In genomic region chr2:10289352-10289751, GRCh38 we compare ENCODE assay signal across 16 cellular contexts. TPM values are rescaled to one million over a fixed set of nuclear protein-coding genes. Genes with fewer than 3 reads are reported as not detected.
DNase-seq lines count a peak whose midpoint lies in the region; ATAC-seq and TF ChIP-seq lines count a peak whose summit lies in the region.
"Had no signal": no experiment of that assay in that cellular context is flagged by ENCODE, and none has a peak within 500 bp of the region (broad histone marks: within the 10 kb centered on the region; RNA-seq: fewer than 3 reads in every experiment).

No MANE protein-coding gene starts in this region.

- no peaks in the 10 kb centered on the region for H3F3A ChIP-seq in neural progenitor cell (ENCODE audit: low read depth)
- H3F3A ChIP-seq in GM23338 (replicated peaks; ENCODE audit: low read depth) = no peaks in the 10 kb centered on the region

- ATAC-seq in RWPE2 (ENCODE audit: low read depth) (peak; percentile 4; the same call in 1 of the 3 replicates), GM23338 (no peak)

- H3K79me2 ChIP-seq in neural progenitor cell (ENCODE audit: low read depth) = no peaks in the 10 kb centered on the region
- no peaks in the 10 kb centered on the region for H3K79me2 ChIP-seq in GM23338 (replicated peaks; ENCODE audit: insufficient read depth)

- H3K36me3 Mint-ChIP-seq in HFFc6 (ENCODE audit: low read depth) (peaks cover 5% of the 10 kb centered on the region; the same call in 1 of the 2 replicates), neural progenitor cell (no peaks in the 10 kb centered on the region), GM23338 (ENCODE audit: low read depth) (peaks cover 3% of the 10 kb centered on the region; the same call in 2 of the 3 replicates)

- H4K20me1 ChIP-seq in neural progenitor cell (ENCODE audit: low read depth) (no peaks in the 10 kb centered on the region), GM23338 (replicated peaks; ENCODE audit: insufficient read depth) (no peaks in the 10 kb centered on the region)

- no peaks in the 10 kb centered on the region for H3K27me3 ChIP-seq in RWPE2 (ENCODE audit: insufficient read depth, poor library complexity, severe bottlenecking)
- H3K27me3 ChIP-seq in neural progenitor cell = no peaks in the 10 kb centered on the region
- no peaks in the 10 kb centered on the region for H3K27me3 ChIP-seq in GM23338 (ENCODE audit: insufficient read depth)
- H3K27me3 ChIP-seq: BE2C had no signal

- peak overlapping the region; percentile 66 for H3K27ac ChIP-seq in RWPE2 (ENCODE audit: poor library complexity, severe bottlenecking)
- no peak overlapping the region for H3K27ac ChIP-seq in neural progenitor cell
- H3K27ac ChIP-seq in GM23338 (ENCODE audit: low read depth) = no peak overlapping the region
- H3K27ac ChIP-seq: HL-60 had no signal

- H3K9me3 Mint-ChIP-seq in HFFc6 = no peaks in the 10 kb centered on the region
- peaks cover 8% of the 10 kb centered on the region for H3K9me3 Mint-ChIP-seq in neural progenitor cell
- peaks cover 6% of the 10 kb centered on the region for H3K9me3 Mint-ChIP-seq in GM23338
- H3K9me3 Mint-ChIP-seq: CD4-positive, alpha-beta T cell had no signal

- peak overlapping the region; percentile 56; the same call in 1 of the 2 replicates for H3K27ac Mint-ChIP-seq in HFFc6
- peak overlapping the region; percentile 69 for H3K27ac Mint-ChIP-seq in neural progenitor cell
- no peak overlapping the region for H3K27ac Mint-ChIP-seq in GM23338
- H3K27ac Mint-ChIP-seq: CD4-positive, alpha-beta T cell; H9; T-helper 2 cell treated with Interferon-gamma antibody and Interleukin-4, amounts not matched to agents 5 μg/mL and 100 μg/mL, for 36 hours had no signal

- H3K9me3 ChIP-seq in RWPE2 (ENCODE audit: severe bottlenecking) (no peaks in the 10 kb centered on the region), neural progenitor cell (ENCODE audit: low read depth) (peaks cover 4% of the 10 kb centered on the region)
- H3K9me3 ChIP-seq: BE2C had no signal

- no peak for TF ChIP-seq CTCF in HFFc6 (IDR thresholded peaks at IDR 0.05)
- no peak for TF ChIP-seq CTCF in RWPE2 (IDR thresholded peaks at IDR 0.05; ENCODE audit: poor library complexity, severe bottlenecking)
- TF ChIP-seq CTCF in neural progenitor cell (IDR thresholded peaks at IDR 0.05) = no peak
- TF ChIP-seq CTCF in GM23338 (conservative IDR thresholded peaks at IDR 0.05; ENCODE audit: low read depth in 2 of 2) = no peak

- DNase-seq in COLO668 (lab: John Stamatoyannopoulos, UW; ENCODE audit: unreplicated experiment) (peak; percentile 55), HFFc6 (no peak), RWPE2 (ENCODE audit: low spot score) (no peak), neural progenitor cell (ENCODE audit: low spot score) (no peak), GM23338 (ENCODE audit: low spot score) (no peak), NK-92 (lab: John Stamatoyannopoulos, UW; ENCODE audit: unreplicated experiment) (no peak)
- no peak for DNase-seq in stimulated activated CD4-positive, alpha-beta T cell treated with anti-CD3 and anti-CD28 coated beads, Interleukin-2, amount 100 ng/mL, for 48 hours
- DNase-seq: BE2C; CD4-positive, alpha-beta T cell; H9; NCI-H1436 treated with DMSO at 0.1 percent for 48 hours; NCI-H2107; NCI-H446; NCI-H82 had no signal

- H2AFZ ChIP-seq in neural progenitor cell (replicated peaks) = no peak overlapping the region
- no peak overlapping the region for H2AFZ ChIP-seq in GM23338

- H3K4me3 ChIP-seq in RWPE2 (ENCODE audit: severe bottlenecking) = no peak overlapping the region
- H3K4me3 ChIP-seq in neural progenitor cell = no peak overlapping the region
- no peak overlapping the region for H3K4me3 ChIP-seq in GM23338

- H3K9ac ChIP-seq in neural progenitor cell = no peak overlapping the region

- H3K4me1 ChIP-seq in RWPE2 (ENCODE audit: insufficient read depth, poor library complexity, severe bottlenecking) (peaks cover 33% of the 10 kb centered on the region), neural progenitor cell (peaks cover 7% of the 10 kb centered on the region), GM23338 (ENCODE audit: insufficient read depth) (no peaks in the 10 kb centered on the region)

- H3K4me2 ChIP-seq in neural progenitor cell (no peak overlapping the region), GM23338 (no peak overlapping the region)

- H3K4me3 Mint-ChIP-seq in HFFc6 = no peak overlapping the region
- H3K4me3 Mint-ChIP-seq in neural progenitor cell = no peak overlapping the region
- H3K4me3 Mint-ChIP-seq in GM23338 = no peak overlapping the region
- H3K4me3 Mint-ChIP-seq: CD4-positive, alpha-beta T cell; H9; T-helper 2 cell treated with Interferon-gamma antibody and Interleukin-4, amounts not matched to agents 5 μg/mL and 100 μg/mL, for 36 hours had no signal

- H3K4me1 Mint-ChIP-seq in HFFc6 (ENCODE audit: low read depth) = peaks cover 53% of the 10 kb centered on the region
- peaks cover 16% of the 10 kb centered on the region for H3K4me1 Mint-ChIP-seq in neural progenitor cell
- H3K4me1 Mint-ChIP-seq in GM23338 = peaks cover 9% of the 10 kb centered on the region

- H3K9me2 ChIP-seq in GM23338 (ENCODE audit: insufficient read depth) = no peaks in the 10 kb centered on the region

- H3K36me3 ChIP-seq in RWPE2 (ENCODE audit: low read depth) = no peaks in the 10 kb centered on the region
- no peaks in the 10 kb centered on the region for H3K36me3 ChIP-seq in neural progenitor cell
- H3K36me3 ChIP-seq in GM23338 (ENCODE audit: insufficient read depth) = no peaks in the 10 kb centered on the region; the same call in 1 of the 2 replicates
- H3K36me3 ChIP-seq: BE2C had no signal

- H3K27me3 Mint-ChIP-seq in HFFc6 (ENCODE audit: insufficient read depth) = no peaks in the 10 kb centered on the region
- peaks cover 13% of the 10 kb centered on the region for H3K27me3 Mint-ChIP-seq in neural progenitor cell (ENCODE audit: insufficient read depth, low read depth)
- H3K27me3 Mint-ChIP-seq in GM23338 (ENCODE audit: insufficient read depth, low read depth, poor library complexity) = peaks cover 9% of the 10 kb centered on the region
- H3K27me3 Mint-ChIP-seq: CD4-positive, alpha-beta T cell had no signal

TF ChIP-seq in GM23338, 12 proteins besides CTCF, POLR2A, EP300 and RAD21 (continues in another document):
- TF ChIP-seq NANOG (IDR thresholded peaks at IDR 0.05; ENCODE audit: borderline replicate concordance) = no peak
- no peak for TF ChIP-seq POLR2AphosphoS5 (IDR thresholded peaks at IDR 0.05; ENCODE audit: low read depth)
- TF ChIP-seq JUNB (IDR thresholded peaks at IDR 0.05; ENCODE audit: unreplicated experiment) = no peak
- TF ChIP-seq EZH2phosphoT487 (IDR thresholded peaks at IDR 0.05; ENCODE audit: unreplicated experiment) = no peak
- no peak for TF ChIP-seq STAT1 (IDR thresholded peaks at IDR 0.05; ENCODE audit: unreplicated experiment)

RNA-seq across cellular contexts. Expression of gene HPCAL1, which starts 13.4 kb away (rescaled TPM):
- 10 to 100 TPM; 36.3 to 60.3 (median 57.2) TPM for total RNA-seq in HFFc6 (2021; fragmentation: NEBNext Ultra II Directional; extraction: Animal tissue kit (Norgen Biotek cat#: 25700))
- 3.7 and 8.0 TPM in 2 replicates for total RNA-seq in neural progenitor cell (ENCODE audit: low replicate concordance)
- total RNA-seq in GM23338 (2014; rRNA removed; shearing (Covaris generic)) = 14.8 and 25.4 TPM in 2 replicates
- polyA plus RNA-seq in GM23338 (2016; fragmentation: Nextera tagmentation; extraction: Ambion mirVana) = 8.3 and 9.7 TPM in 2 replicates
